Comparison of ENCODE assay signal across 8 cellular contexts in the genomic region with DNA sequence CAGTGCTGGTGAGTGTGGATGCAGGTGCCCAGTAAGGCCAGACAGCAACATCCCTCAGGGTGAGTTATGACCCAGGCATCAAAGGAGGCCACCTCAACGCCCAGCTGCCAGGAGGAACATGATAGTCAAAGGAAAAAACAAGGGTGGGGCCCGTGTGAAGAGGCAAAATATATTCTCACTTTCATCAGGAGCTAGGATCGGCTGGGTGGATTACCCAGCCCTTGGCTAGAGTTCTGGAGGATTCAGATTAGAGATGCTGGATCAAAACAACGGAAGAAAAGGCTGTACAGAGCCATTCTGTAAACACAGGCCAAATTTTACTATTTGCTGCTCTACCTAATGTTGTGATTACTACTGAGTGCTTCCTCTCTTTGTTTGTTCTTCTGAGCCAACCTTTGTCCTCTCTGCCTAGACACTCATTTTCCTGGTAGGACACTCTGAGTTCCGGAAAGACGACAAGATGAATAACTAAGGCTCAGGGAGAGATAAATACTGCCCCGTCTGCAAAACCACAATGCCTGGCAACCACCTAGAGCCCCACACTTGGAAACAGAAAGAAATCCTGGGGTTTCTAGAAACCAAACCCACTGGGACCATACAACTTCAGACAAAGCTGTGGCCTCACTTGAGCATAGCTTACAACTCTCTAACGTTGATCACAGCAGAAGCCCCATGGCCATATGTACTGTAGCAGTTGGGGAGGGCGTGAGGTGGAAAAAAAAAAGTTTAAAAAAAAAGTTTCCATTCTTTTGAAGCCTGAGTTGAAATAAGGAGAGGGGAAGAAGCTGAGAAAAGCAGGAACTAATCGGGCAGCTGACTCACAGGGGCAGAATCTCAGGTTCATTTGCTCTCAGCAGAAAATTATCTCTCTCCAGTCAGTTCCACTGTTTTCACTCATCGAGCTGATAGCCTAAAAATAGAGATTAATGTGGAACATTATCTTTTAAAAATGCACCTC. TPM values are rescaled to one million over a fixed set of nuclear protein-coding genes. Genes with fewer than 3 reads are reported as not detected.
A peak's percentile ranks its signal among the peaks of the same experiment; 100 is the strongest.
DNase-seq lines count a peak whose midpoint lies in the region; ATAC-seq, FAIRE-seq and TF ChIP-seq lines count a peak whose summit lies in the region.

No MANE protein-coding gene starts in this region.

- H3K79me1 ChIP-seq in H1 (ENCODE audit: low read depth, low read length), result no peaks in the 10 kb centered on the region

- peak; percentile 26 for ATAC-seq in HG02884 (IDR thresholded peaks at IDR 0.05; ENCODE audit: unreplicated experiment)
- ATAC-seq in omental fat pad (ENCODE audit: low FRiP score), result peak; percentile 62

- H3K9me3 ChIP-seq in H1 (ENCODE audit: insufficient read depth in 2 of 2, low read depth in 1 of 2, low read length in 1 of 2) (no peaks in the 10 kb centered on the region), tibial nerve (no peaks in the 10 kb centered on the region)

- 70% methylated on average over 11 of the region's 11 CpGs; no CpG with 5 or more reads in 1 of the 2 experiments for WGBS in H1 (ENCODE audit: extremely low coverage in 1 of 2, insufficient coverage in 1 of 2, insufficient read length in 1 of 2, insufficient replicate concordance in 2 of 2, low coverage in 1 of 2, low lambda C conversion rate in 2 of 2, missing lambda C conversion rate in 1 of 2), 2 experiments
- 49 to 56% methylated on average over 11 of the region's 11 CpGs for WGBS in tibial nerve, 2 donors

- H3K4ac ChIP-seq in H1 (replicated peaks; ENCODE audit: insufficient read length, low read depth, low read length), result no peak overlapping the region

- H2BK12ac ChIP-seq in H1 (ENCODE audit: low read depth, low read length), result 0 out of 2 replicates have a peak overlapping the region, but pooled peaks have one; percentile 35

- no peak overlapping the region for H3K23ac ChIP-seq in H1 (ENCODE audit: insufficient read length)

- no peak overlapping the region for H2BK5ac ChIP-seq in H1 (ENCODE audit: low read depth, low read length)

- H4K91ac ChIP-seq in H1 (replicated peaks; ENCODE audit: insufficient read length, low read length), result no peak overlapping the region

- H3K18ac ChIP-seq in H1 (ENCODE audit: extremely low read depth, low read length), result no peak overlapping the region

- H4K20me1 ChIP-seq in H1 (replicated peaks in 1 of 2; ENCODE audit: control insufficient read depth in 1 of 2, insufficient read depth in 2 of 2, low read length in 2 of 2), result no peaks in the 10 kb centered on the region

- no peak overlapping the region for H2BK15ac ChIP-seq in H1 (ENCODE audit: low read length)

- H2AFZ ChIP-seq in H1 (ENCODE audit: low read length), result peak overlapping the region; percentile 44; the same call in 1 of the 2 replicates

- peaks cover 0 to 4% (median 0%) of the 10 kb centered on the region in 4 experiments; a peak in 1 of 7 replicates for H3K27me3 ChIP-seq in H1 (replicated peaks in 1 of 4; ENCODE audit: control insufficient read depth in 3 of 4, extremely low read depth in 1 of 4, insufficient read depth in 3 of 4, low read length in 3 of 4)
- H3K27me3 ChIP-seq in tibial nerve, result no peaks in the 10 kb centered on the region

- H3K36me3 ChIP-seq in H1 (ENCODE audit: control insufficient read depth in 2 of 4, insufficient read depth in 4 of 4, low read length in 3 of 4) (no peaks in the 10 kb centered on the region), tibial nerve (no peaks in the 10 kb centered on the region)

- TF ChIP-seq CTCF in H1 (IDR thresholded peaks at IDR 0.05; ENCODE audit: control extremely low read depth in 1 of 3, insufficient read depth in 1 of 3, low read depth in 1 of 3, low read length in 3 of 3) (no peak), omental fat pad (IDR thresholded peaks at IDR 0.05) (no peak), tibial nerve (IDR thresholded peaks at IDR 0.05) (no peak)

- H3K4me1 ChIP-seq in H1 (replicated peaks in 1 of 4; ENCODE audit: control insufficient read depth in 3 of 4, insufficient read depth in 4 of 4, low read length in 3 of 4), result peaks cover 0 to 9% (median 7%) of the 10 kb centered on the region in 4 experiments; a peak in 4 of 7 replicates
- H3K4me1 ChIP-seq in tibial nerve, result peaks cover 0 to 26% (median 7%) of the 10 kb centered on the region in 4 donors

- no peak overlapping the region for H3K4me2 ChIP-seq in H1 (ENCODE audit: insufficient read depth in 1 of 2, low read depth in 2 of 2, low read length in 2 of 2)

- TF ChIP-seq EP300 in H1 (IDR thresholded peaks at IDR 0.05; ENCODE audit: borderline replicate concordance in 1 of 2, low read depth in 2 of 2, low read length in 2 of 2), result peak in 1 of 2 experiments; percentile 24; a peak in 1 of 3 replicates
- TF ChIP-seq EP300 in tibial nerve (IDR thresholded peaks at IDR 0.05), result no peak

- no peak overlapping the region for H3K56ac ChIP-seq in H1 (replicated peaks; ENCODE audit: insufficient read length, low read depth, low read length)

- no peaks in the 10 kb centered on the region for H3K79me2 ChIP-seq in H1 (ENCODE audit: control insufficient read depth in 1 of 2, insufficient read depth in 2 of 2, low read length in 2 of 2)

- no peak overlapping the region for H4K8ac ChIP-seq in H1 (ENCODE audit: extremely low read depth, insufficient read depth, low read length)

- DNase-seq in GF-D8 (lab: John Stamatoyannopoulos, UW) (peak; percentile 74), RCC 7860 (ENCODE audit: low spot score) (peak; percentile 74), H1 (ENCODE audit: low read depth in 1 of 2, low spot score in 2 of 2) (peak in 1 of 2 experiments; percentile 32), omental fat pad (ENCODE audit: low spot score) (no peak), activated gamma-delta T cell (lab: John Stamatoyannopoulos, UW) (no peak), posterior vena cava (ENCODE audit: low spot score) (no peak), tibial nerve (ENCODE audit: low spot score in 2 of 2) (no peak)

- TF ChIP-seq RAD21 in H1 (IDR thresholded peaks at IDR 0.05 in 1 of 2, conservative IDR thresholded peaks at IDR 0.05 in 1 of 2; ENCODE audit: low read depth in 2 of 2, low read length in 2 of 2), result no peak

- no peak overlapping the region for H3K14ac ChIP-seq in H1 (ENCODE audit: insufficient read length)

- no peak overlapping the region for H3K27ac ChIP-seq in H1 (ENCODE audit: low read depth, low read length)
- peak overlapping the region in 2 of 4 donors; percentile 28 to 53 for H3K27ac ChIP-seq in tibial nerve

- FAIRE-seq in RCC 7860 (lab: Jason Lieb, UNC) (peak; percentile 54), H1 (lab: Jason Lieb, UNC) (no peak)

- H3K9ac ChIP-seq in H1 (replicated peaks in 1 of 4; ENCODE audit: extremely low read depth in 1 of 4, low read depth in 3 of 4, low read length in 3 of 4), result no peak overlapping the region

- H3K4me3 ChIP-seq in H1 (ENCODE audit: extremely low read depth in 1 of 4, insufficient read depth in 2 of 4, low read depth in 3 of 4, low read length in 4 of 4) (no peak overlapping the region), tibial nerve (no peak overlapping the region)

- intact Hi-C loops in posterior vena cava (cut with DNase I), result no loop called here

- H2BK120ac ChIP-seq in H1 (replicated peaks; ENCODE audit: low read depth, low read length), result no peak overlapping the region

- no peak overlapping the region for H2AK5ac ChIP-seq in H1 (ENCODE audit: low read depth, low read length)

- POLR2A ChIA-PET in H1 (lab: Charles Lee; ENCODE audit: partially characterized antibody), result interaction anchor here (0.6 to 9.8 kb wide), 7 partner anchors 11 to 330 kb away, joined by 3 to 72 read pairs (median 3); a partner anchor contains a TSS

- no peaks in the 10 kb centered on the region; the same call in 1 of the 2 replicates for H3K23me2 ChIP-seq in H1 (ENCODE audit: low read depth, low read length)

- H2BK20ac ChIP-seq in H1 (ENCODE audit: low read length), result no peak overlapping the region

- H4K5ac ChIP-seq in H1 (ENCODE audit: insufficient read length, low read depth, low read length), result no peak overlapping the region

- no peak for TF ChIP-seq POLR2A in H1 (IDR thresholded peaks at IDR 0.05; ENCODE audit: control extremely low read depth in 1 of 2, low read depth in 2 of 2, low read length in 2 of 2)
- TF ChIP-seq POLR2A in tibial nerve (IDR thresholded peaks at IDR 0.05), result no peak

- CTCF ChIA-PET in H1 (lab: Charles Lee; ENCODE audit: partially characterized antibody), result interaction anchor here (0.6 to 2.4 kb wide), 7 partner anchors 8 to 58 kb away, joined by 3 to 11 read pairs (median 5); no protein-coding TSS in a partner anchor

TF ChIP-seq in H1, 55 proteins besides CTCF, POLR2A, EP300 and RAD21:
- no peak for TF ChIP-seq GABPA (IDR thresholded peaks at IDR 0.05; ENCODE audit: borderline replicate concordance, insufficient read depth, low read length)
- no peak; the same call in 1 of the 2 replicates for TF ChIP-seq POLR2AphosphoS5 (IDR thresholded peaks at IDR 0.05; ENCODE audit: low read depth, low read length)

RNA-seq across cellular contexts. Expression of a gene that starts 17.8 kb away (rescaled TPM):
- 75.1 and 84.1 TPM in 2 replicates for total RNA-seq in H1 (2021; fragmentation: NEBNext Ultra II Directional; extraction: Animal tissue kit (Norgen Biotek cat#: 25700))
- 51.7 and 51.9 TPM in 2 replicates for polyA plus RNA-seq in H1 (2011; rRNA removed)
- polyA plus RNA-seq in H1 (2011; cell fraction: cytosol; rRNA removed), result 72.2 TPM
- 34.9 TPM for polyA plus RNA-seq in H1 (2011; cell fraction: nucleus; rRNA removed)
- polyA plus RNA-seq in H1 (2012, experiment 1 of 2), result 36.3 to 78.2 TPM (median 46.2 TPM) in 4 replicates
- 9.9 TPM for polyA plus RNA-seq in H1 (2012, experiment 2 of 2)
- 67.2 TPM for polyA plus RNA-seq in H1 (2013, experiment 1 of 2)
- 64.9 TPM for polyA plus RNA-seq in H1 (2013, experiment 2 of 2)
- 24.8 TPM in 2 replicates for polyA minus RNA-seq in H1 (2011; rRNA and poly(A)+ RNA removed)
- 61.7 TPM for polyA minus RNA-seq in H1 (2011; cell fraction: cytosol; rRNA and poly(A)+ RNA removed)
- polyA minus RNA-seq in H1 (2011; cell fraction: nucleus; rRNA and poly(A)+ RNA removed), result 82.8 TPM
- total RNA-seq in omental fat pad, result 1 to 10 TPM in 3 of 4 donors, not detected in 1; 1.3 to 5.4 (median 2.8) TPM
- under 1 TPM in 1 of 2 donors, not detected in 1; 0.38 TPM for total RNA-seq in posterior vena cava
- under 1 TPM in 2 of 4 donors, not detected in 2; 0.22 to 0.98 TPM for total RNA-seq in tibial nerve

Comparison
In these comparisons a context has a peak if more than half of its experiments do, and no peak if none do; other contexts are left out.
1. DNase-seq: peak in GF-D8 (single experiment) and RCC 7860 (single experiment); none in omental fat pad (single experiment), activated gamma-delta T cell (single experiment), posterior vena cava (single experiment) and tibial nerve (0 of 2).
2. RNA of a gene that starts 17.8 kb away (total RNA-seq): 75.1 to 84.1 TPM in H1; 1.3 to 5.4 TPM in omental fat pad, 0.38 TPM in posterior vena cava and 0.22 to 0.98 TPM in tibial nerve; every median in the first group is over 10 times any median in the second.